Comparison of ENCODE assay signal across 19 cellular contexts in the genomic region with DNA sequence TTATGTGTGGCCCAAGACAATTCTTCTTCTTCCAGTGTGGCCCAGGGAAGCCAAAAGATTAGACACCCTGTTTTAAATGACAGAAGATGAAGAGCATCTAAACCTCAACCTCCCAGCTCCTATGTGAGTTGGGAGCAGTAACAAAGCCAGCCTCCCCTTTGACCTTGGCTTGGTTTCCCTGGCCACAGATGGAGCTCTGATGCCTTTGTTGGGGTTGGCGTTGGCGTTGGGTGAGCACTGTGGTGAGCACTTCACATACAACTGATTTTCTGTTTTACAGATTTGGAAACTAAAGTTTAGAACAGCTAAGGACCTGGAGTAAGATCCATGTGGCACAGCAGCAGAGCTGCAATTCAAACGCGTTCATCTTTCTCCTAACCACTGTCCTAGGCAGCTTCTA. TPM values are rescaled to one million over a fixed set of nuclear protein-coding genes. Genes with fewer than 3 reads are reported as not detected.
"Had no signal": no experiment of that assay in that cellular context is flagged by ENCODE, and none has a peak within 500 bp of the region (broad histone marks: within the 10 kb centered on the region; RNA-seq: fewer than 3 reads in every experiment).

No MANE protein-coding gene starts in this region.

- H3K4me3 ChIP-seq: left lung, mucosa of descending colon had no signal

- H3K27ac ChIP-seq: WERI-Rb-1 had no signal

- H3K4me1 Mint-ChIP-seq: activated CD4-positive, alpha-beta memory T cell treated with anti-CD3 and anti-CD28 coated beads, Interleukin-2, amount 10 ng/mL, durations not matched to agents 7 days and 5 days; T-helper 17 cell had no signal

- DNase-seq: activated CD4-positive, alpha-beta memory T cell treated with anti-CD3 and anti-CD28 coated beads, Interleukin-2, amount 10 ng/mL, durations not matched to agents 7 days and 5 days; activated gamma-delta T cell; activated T-cell treated with anti-CD3 and anti-CD28 coated beads, Interleukin-2, amount 50 U/mL, for 4 hours; amniotic stem cell; endodermal cell; hippocampal formation; left lung; mucosa of descending colon; naive thymus-derived CD8-positive, alpha-beta T cell; SIG-M5; stimulated activated CD4-positive, alpha-beta T cell treated with anti-CD3 and anti-CD28 coated beads, Interleukin-12 subunit alpha, Interleukin-12 subunit beta, amount 100 ng/mL, for 4 hours; stimulated activated CD4-positive, alpha-beta T cell treated with anti-CD3 and anti-CD28 coated beads, Interleukin-2, amount 100 ng/mL, for 24 hours; T-helper 17 cell; WERI-Rb-1 had no signal

- H3K9me3 Mint-ChIP-seq: activated CD4-positive, alpha-beta memory T cell treated with anti-CD3 and anti-CD28 coated beads, Interleukin-2, amount 10 ng/mL, durations not matched to agents 7 days and 5 days; activated T-cell treated with anti-CD3 and anti-CD28 coated beads, Interleukin-2, amount 50 U/mL, for 4 hours; brain; endodermal cell; type B pancreatic cell had no signal

- FAIRE-seq: keratinocyte had no signal

- H3K9me3 ChIP-seq: left lung, mucosa of descending colon had no signal

- H3K27me3 ChIP-seq: left lung had no signal

- H3K36me3 Mint-ChIP-seq: activated naive CD8-positive, alpha-beta T cell; brain; naive thymus-derived CD8-positive, alpha-beta T cell had no signal

- ATAC-seq: activated T-cell treated with anti-CD3 and anti-CD28 coated beads, Interleukin-2, amount 50 U/mL, for 4 hours; left lung; mucosa of descending colon; naive thymus-derived CD8-positive, alpha-beta T cell; T-helper 17 cell had no signal

- H3K36me3 ChIP-seq: left lung, WERI-Rb-1 had no signal

- H3K4me3 Mint-ChIP-seq: activated CD4-positive, alpha-beta memory T cell treated with anti-CD3 and anti-CD28 coated beads, Interleukin-2, amount 10 ng/mL, durations not matched to agents 7 days and 5 days; activated naive CD8-positive, alpha-beta T cell; activated T-cell treated with anti-CD3 and anti-CD28 coated beads, Interleukin-2, amount 50 U/mL, for 4 hours; endodermal cell; naive thymus-derived CD8-positive, alpha-beta T cell; T-helper 17 cell; type B pancreatic cell had no signal

- H3K27ac Mint-ChIP-seq: activated CD4-positive, alpha-beta memory T cell treated with anti-CD3 and anti-CD28 coated beads, Interleukin-2, amount 10 ng/mL, durations not matched to agents 7 days and 5 days; activated naive CD8-positive, alpha-beta T cell; endodermal cell; naive thymus-derived CD8-positive, alpha-beta T cell; progenitor cell of endocrine pancreas; T-helper 17 cell; type B pancreatic cell had no signal

RNA-seq across cellular contexts. Expression of gene DAAM2, which starts 22.1 kb away (rescaled TPM):
- total RNA-seq: activated CD4-positive, alpha-beta memory T cell treated with anti-CD3 and anti-CD28 coated beads, Interleukin-2, amount 10 ng/mL, durations not matched to agents 7 days and 5 days; naive thymus-derived CD8-positive, alpha-beta T cell; T-helper 17 cell had no signal
- polyA plus RNA-seq: keratinocyte; naive thymus-derived CD8-positive, alpha-beta T cell had no signal
